21 cellular contexts compared by ENCODE assay signal in genomic region chr12:45263587-45263986, GRCh38. TPM values are rescaled to one million over a fixed set of nuclear protein-coding genes. Genes with fewer than 3 reads are reported as not detected.
A peak's percentile ranks its signal among the peaks of the same experiment; 100 is the strongest.
DNase-seq lines count a peak whose midpoint lies in the region; ATAC-seq, FAIRE-seq and TF ChIP-seq lines count a peak whose summit lies in the region.
"Had no signal": no experiment of that assay in that cellular context is flagged by ENCODE, and none has a peak within 500 bp of the region (broad histone marks: within the 10 kb centered on the region; RNA-seq: fewer than 3 reads in every experiment).

No MANE protein-coding gene starts in this region.

- no peak for TF ChIP-seq EP300 in gastroesophageal sphincter (IDR thresholded peaks at IDR 0.05)

- peak overlapping the region; percentile 25 to 57 (median 46) for H3K27ac ChIP-seq in gastroesophageal sphincter
- peak overlapping the region in 2 of 4 donors; percentile 4 to 25 for H3K27ac ChIP-seq in pancreas
- H3K27ac ChIP-seq in stomach smooth muscle (ENCODE audit: low read length) = peak overlapping the region; percentile 49
- no peak overlapping the region for H3K27ac ChIP-seq in breast epithelium
- no peak overlapping the region for H3K27ac ChIP-seq in foreskin keratinocyte
- H3K27ac ChIP-seq: KMS-11, PC-9 had no signal

- TF ChIP-seq POLR2A in gastroesophageal sphincter (IDR thresholded peaks at IDR 0.05) = no peak
- TF ChIP-seq POLR2A in breast epithelium (IDR thresholded peaks at IDR 0.05) = no peak

- peak overlapping the region; percentile 73 for H3K27ac Mint-ChIP-seq in Caco-2 (ENCODE audit: unreplicated experiment)
- H3K27ac Mint-ChIP-seq: B cell; CD4-positive, CD25-positive, alpha-beta regulatory T cell had no signal

- H3K27me3 Mint-ChIP-seq in Caco-2 (ENCODE audit: insufficient read depth, unreplicated experiment) = no peaks in the 10 kb centered on the region
- H3K27me3 Mint-ChIP-seq: B cell; CD4-positive, CD25-positive, alpha-beta regulatory T cell had no signal

- H3K36me3 ChIP-seq in Caco-2 (ENCODE audit: control insufficient read depth, insufficient read depth, low read length) (no peaks in the 10 kb centered on the region), gastroesophageal sphincter (no peaks in the 10 kb centered on the region), pancreas (no peaks in the 10 kb centered on the region), stomach smooth muscle (ENCODE audit: control insufficient read depth in 2 of 2, insufficient read depth in 2 of 2, low read length in 2 of 2) (no peaks in the 10 kb centered on the region), breast epithelium (no peaks in the 10 kb centered on the region)

- POLR2A ChIA-PET in Caco-2 (lab: Charles Lee) = no interaction called here

- FAIRE-seq in pancreas (lab: Jason Lieb, UNC) = no peak
- FAIRE-seq: G401.6 had no signal

- WGBS in gastroesophageal sphincter (ENCODE audit: low coverage in 1 of 2), 2 donors = 0 to 57% methylated on average over 2 to 3 of the region's 3 CpGs
- WGBS in pancreas, 2 donors = 17 to 24% methylated on average over 3 of the region's 3 CpGs

- H3K4me3 ChIP-seq in Caco-2 (ENCODE audit: low read depth, low read length) = no peak overlapping the region
- no peak overlapping the region for H3K4me3 ChIP-seq in gastroesophageal sphincter
- no peak overlapping the region for H3K4me3 ChIP-seq in pancreas
- peak overlapping the region in 1 of 2 donors; percentile 15 for H3K4me3 ChIP-seq in stomach smooth muscle (ENCODE audit: low read length in 2 of 2)
- no peak overlapping the region for H3K4me3 ChIP-seq in breast epithelium
- H3K4me3 ChIP-seq: PC-9 had no signal

- H3K27me3 ChIP-seq in Caco-2 (replicated peaks; ENCODE audit: control insufficient read depth, insufficient read depth, low read length) (no peaks in the 10 kb centered on the region), gastroesophageal sphincter (no peaks in the 10 kb centered on the region), pancreas (no peaks in the 10 kb centered on the region), stomach smooth muscle (ENCODE audit: control insufficient read depth in 1 of 2, insufficient read depth in 2 of 2, low read length in 2 of 2) (no peaks in the 10 kb centered on the region), breast epithelium (no peaks in the 10 kb centered on the region), foreskin keratinocyte (no peaks in the 10 kb centered on the region)

- H3K4me1 Mint-ChIP-seq in Caco-2 (ENCODE audit: low read depth, unreplicated experiment) = peaks cover 56% of the 10 kb centered on the region

- CTCF ChIA-PET in Caco-2 (lab: Charles Lee) = no interaction called here

- H3K4me1 ChIP-seq in Caco-2 (peaks cover 71% of the 10 kb centered on the region), gastroesophageal sphincter (peaks cover 11 to 97% (median 17%) of the 10 kb centered on the region in 3 donors), pancreas (peaks cover 15 to 24% (median 21%) of the 10 kb centered on the region in 3 donors), stomach smooth muscle (ENCODE audit: control insufficient read depth, insufficient read depth, low read length) (peaks cover 35% of the 10 kb centered on the region), breast epithelium (peaks cover 0 to 14% of the 10 kb centered on the region in 2 donors), foreskin keratinocyte (peaks cover 20% of the 10 kb centered on the region)

- H3K9me3 ChIP-seq in Caco-2 (no peaks in the 10 kb centered on the region), gastroesophageal sphincter (no peaks in the 10 kb centered on the region), pancreas (no peaks in the 10 kb centered on the region), stomach smooth muscle (ENCODE audit: control insufficient read depth in 2 of 2, low read length in 2 of 2) (no peaks in the 10 kb centered on the region), breast epithelium (no peaks in the 10 kb centered on the region)

- ATAC-seq in gastroesophageal sphincter (no peak), pancreas (peak; percentile 50 to 78 (median 62)), foreskin keratinocyte (no peak)

- no peak overlapping the region for H3K4me3 Mint-ChIP-seq in Caco-2 (ENCODE audit: unreplicated experiment)
- H3K4me3 Mint-ChIP-seq: B cell; CD4-positive, CD25-positive, alpha-beta regulatory T cell; HFFc6 had no signal

- no TSS peak for BruUV-seq in Caco-2 (replicated peaks; lab: Mats Ljungman, UMichigan)

- H3K36me3 Mint-ChIP-seq in Caco-2 (ENCODE audit: insufficient read depth, unreplicated experiment) = peaks cover 33% of the 10 kb centered on the region

- intact Hi-C loops in Caco-2 (cut with micrococcal nuclease; ENCODE audit: unreplicated experiment) (loop anchor here (5.0 kb wide), 1 partner anchor 131 kb away; no protein-coding TSS in a partner anchor), pancreas (cut with DNase I) (no loop called here), breast epithelium (cut with DNase I; ENCODE audit: low total_unique reads) (no loop called here)

- no peak for DNase-seq in Caco-2
- no peak for DNase-seq in pancreas
- DNase-seq in activated CD8-positive, alpha-beta memory T cell treated with anti-CD3 and anti-CD28 coated beads, Interleukin-2, amount 50 U/mL, for 4 hours = no peak
- no peak for DNase-seq in NCI-H524 treated with DMSO at 0.1 percent for 48 hours (lab: John Stamatoyannopoulos, UW)
- DNase-seq in breast epithelium (ENCODE audit: low spot score in 2 of 2) = no peak
- no peak for DNase-seq in foreskin keratinocyte
- DNase-seq: CD4-positive, CD25-positive, alpha-beta regulatory T cell; COR-L47; H7; HFFc6; MV-4-11; NCI-H1417; NCI-H187 treated with DMSO at 0.1 percent for 48 hours; NCI-H345; NCI-H526; PC-9 had no signal

- H3K9ac ChIP-seq in stomach smooth muscle (ENCODE audit: low read length in 2 of 2) = no peak overlapping the region
- H3K9ac ChIP-seq: KMS-11 had no signal

- TF ChIP-seq CTCF in Caco-2 (IDR thresholded peaks at IDR 0.05; ENCODE audit: insufficient read depth in 1 of 2, low read depth in 1 of 2, low read length in 1 of 2, severe bottlenecking in 1 of 2, unreplicated experiment in 1 of 2) (no peak), gastroesophageal sphincter (IDR thresholded peaks at IDR 0.05) (no peak), pancreas (IDR thresholded peaks at IDR 0.05) (no peak), breast epithelium (IDR thresholded peaks at IDR 0.05) (no peak), foreskin keratinocyte (conservative IDR thresholded peaks at IDR 0.05) (no peak)

- no peaks in the 10 kb centered on the region for H3K9me3 Mint-ChIP-seq in Caco-2 (ENCODE audit: unreplicated experiment)
- H3K9me3 Mint-ChIP-seq: CD4-positive, CD25-positive, alpha-beta regulatory T cell; HFFc6 had no signal

RNA-seq across cellular contexts. Expression of gene ANO6, which starts 47.7 kb away (rescaled TPM):
- total RNA-seq in Caco-2 (2022) (116 and 126 TPM in 2 replicates), gastroesophageal sphincter (100 to 1,000 TPM; 117 to 224 (median 170) TPM), pancreas (10 to 100 TPM; 14.4 to 34.0 (median 22.6) TPM), breast epithelium (100 to 1,000 TPM in 1 of 3 donors, 10 to 100 TPM in 2; 71.8 to 141 (median 76.5) TPM), foreskin keratinocyte (69.9 and 73.3 TPM in 2 replicates)
- polyA plus RNA-seq in pancreas (1 to 10 TPM; 4.0 to 5.4 TPM), foreskin keratinocyte (14.2 and 17.3 TPM in 2 replicates)

Comparison
In these comparisons a context has a peak if more than half of its experiments do, and no peak if none do; other contexts are left out.
1. ATAC-seq: peak in pancreas (4 of 4); none in gastroesophageal sphincter (single experiment) and foreskin keratinocyte (single experiment).
2. H3K27ac ChIP-seq: peak in gastroesophageal sphincter (4 of 4) and stomach smooth muscle (single experiment); none in breast epithelium (0 of 2) and foreskin keratinocyte (single experiment).